In the genomic region with DNA sequence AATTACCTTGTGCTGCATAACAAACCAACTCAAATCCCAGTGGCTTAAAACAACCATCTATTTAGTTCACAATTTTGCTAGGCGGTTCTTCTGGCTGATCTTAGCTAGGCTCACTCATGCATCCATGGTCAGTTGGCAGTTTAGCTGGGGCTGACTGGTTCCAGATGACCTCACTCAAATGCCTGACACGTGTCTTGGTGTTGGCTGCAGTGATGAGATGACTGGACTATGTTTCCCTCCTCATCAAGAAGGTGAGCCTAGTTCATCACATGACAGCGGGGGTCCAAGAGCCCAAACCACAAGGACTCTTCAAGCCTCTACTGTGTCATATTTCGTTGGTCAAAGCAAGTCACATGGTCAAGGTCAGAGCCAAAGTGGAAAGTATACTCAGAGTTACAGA, we compare ENCODE assay signal across 14 cellular contexts. TPM values are rescaled to one million over a fixed set of nuclear protein-coding genes. Genes with fewer than 3 reads are reported as not detected.
DNase-seq lines count a peak whose midpoint lies in the region; ATAC-seq, FAIRE-seq and TF ChIP-seq lines count a peak whose summit lies in the region.
"Had no signal": no experiment of that assay in that cellular context is flagged by ENCODE, and none has a peak within 500 bp of the region (broad histone marks: within the 10 kb centered on the region; RNA-seq: fewer than 3 reads in every experiment).

No MANE protein-coding gene starts in this region.

- H3K18ac ChIP-seq in IMR-90 (ENCODE audit: low read depth, low read length), result no peak overlapping the region

- H3K4me2 ChIP-seq in IMR-90 (ENCODE audit: low read depth, low read length), result no peak overlapping the region

- no peak overlapping the region for H3K23ac ChIP-seq in IMR-90 (ENCODE audit: low read depth, low read length)

- no peak overlapping the region for H2AK5ac ChIP-seq in IMR-90 (ENCODE audit: low read depth, low read length)

- FAIRE-seq in frontal cortex (lab: Jason Lieb, UNC), result no peak

- ATAC-seq in GM21825 (IDR thresholded peaks at IDR 0.05; ENCODE audit: unreplicated experiment), result peak; percentile 71
- ATAC-seq in IMR-90 (ENCODE audit: low read depth), result no peak
- ATAC-seq: effector memory CD8-positive, alpha-beta T cell had no signal

- no peaks in the 10 kb centered on the region for H3K9me1 ChIP-seq in IMR-90 (ENCODE audit: insufficient read depth, low read length)

- no peaks in the 10 kb centered on the region for H3K36me3 ChIP-seq in IMR-90 (ENCODE audit: control insufficient read depth, insufficient read depth, low read length)
- H3K36me3 ChIP-seq: adrenal gland, BE2C, upper lobe of left lung had no signal

- no peak overlapping the region for H3K14ac ChIP-seq in IMR-90 (replicated peaks; ENCODE audit: low read depth, low read length)

- H2BK15ac ChIP-seq in IMR-90 (ENCODE audit: low read depth, low read length), result no peak overlapping the region

- H2BK20ac ChIP-seq in IMR-90 (ENCODE audit: low read depth, low read length), result no peak overlapping the region

- H3K4me3 ChIP-seq in IMR-90 (ENCODE audit: insufficient read depth, low read depth, low read length) (no peak overlapping the region), fibroblast of mammary gland (ENCODE audit: control insufficient read depth, low read depth, low read length) (no peak overlapping the region)
- H3K4me3 ChIP-seq: adrenal gland, upper lobe of left lung had no signal

- no peak overlapping the region for H2AK9ac ChIP-seq in IMR-90 (replicated peaks; ENCODE audit: low read depth, low read length, poor library complexity)

- H3K4me1 ChIP-seq in IMR-90 (ENCODE audit: control insufficient read depth, insufficient read depth, low read length), result peaks cover 3% of the 10 kb centered on the region; the same call in 1 of the 2 replicates
- H3K4me1 ChIP-seq: BE2C, upper lobe of left lung had no signal

- dilution Hi-C loops in IMR-90 (cut with HindIII; ENCODE audit: low sequenced_read_pairs, unreplicated experiment), result no loop called here

- no peak overlapping the region for H3K56ac ChIP-seq in IMR-90 (ENCODE audit: extremely low read depth, insufficient read depth, low read length)

- no peaks in the 10 kb centered on the region for H4K20me1 ChIP-seq in IMR-90 (ENCODE audit: insufficient read depth, low read length)

- H3K4ac ChIP-seq in IMR-90 (ENCODE audit: low read depth, low read length), result no peak overlapping the region

- intact Hi-C loops in IMR-90 (cut with micrococcal nuclease), result no loop called here

- no peak overlapping the region for H2BK5ac ChIP-seq in IMR-90 (ENCODE audit: low read depth, low read length, poor library complexity, severe bottlenecking)

- no peak for TF ChIP-seq POLR2A in IMR-90 (IDR thresholded peaks at IDR 0.05; ENCODE audit: low read depth, low read length)

- no peak overlapping the region for H3K27ac ChIP-seq in IMR-90 (ENCODE audit: insufficient read depth, low read length)
- H3K27ac ChIP-seq: adrenal gland, upper lobe of left lung had no signal

- H2BK120ac ChIP-seq in IMR-90 (ENCODE audit: low read depth, low read length), result no peak overlapping the region

- DNase-seq in EL (peak; percentile 31), IMR-90 (peak; percentile 45), fibroblast of mammary gland (ENCODE audit: low read depth) (peak; percentile 92), GM19238 (ENCODE audit: insufficient read length, low spot score) (no peak), frontal cortex (ENCODE audit: low spot score in 2 of 2) (no peak), NCI-H524 treated with DMSO at 0.1 percent for 48 hours (lab: John Stamatoyannopoulos, UW) (no peak)
- DNase-seq in effector CD8-positive, alpha-beta T cell (lab: John Stamatoyannopoulos, UW), result no peak
- DNase-seq: activated CD8-positive, alpha-beta memory T cell treated with anti-CD3 and anti-CD28 coated beads, Interleukin-2, amount 50 U/mL, for 48 hours; BE2C; effector memory CD8-positive, alpha-beta T cell; Karpas-422; upper lobe of left lung had no signal

- H3K9me3 ChIP-seq in IMR-90 (ENCODE audit: control insufficient read depth, insufficient read depth, low read length), result no peaks in the 10 kb centered on the region
- H3K9me3 ChIP-seq: adrenal gland, BE2C, upper lobe of left lung had no signal

- WGBS in IMR-90 (ENCODE audit: extremely low coverage in 2 of 2, insufficient read length in 1 of 2), 2 experiments, result 100% methylated on average over 1 of the region's 4 CpGs; no CpG with 5 or more reads in 1 of the 2 experiments

- no peak overlapping the region for H3K9ac ChIP-seq in IMR-90 (ENCODE audit: low read depth, low read length)

- POLR2A ChIA-PET in IMR-90 (lab: Charles Lee; ENCODE audit: unreplicated experiment), result no interaction called here

- TF ChIP-seq RAD21 in IMR-90 (IDR thresholded peaks at IDR 0.05; ENCODE audit: low read length), result no peak

- H4K91ac ChIP-seq in IMR-90 (ENCODE audit: insufficient read depth, low read depth, low read length), result no peak overlapping the region

- CTCF ChIA-PET in IMR-90 (lab: Yijun Ruan, JAX), result interaction anchor here (1.1 kb wide), 1 partner anchor 10 kb away, joined by 3 read pairs; no protein-coding TSS in a partner anchor

- TF ChIP-seq CTCF in IMR-90 (conservative IDR thresholded peaks at IDR 0.05; ENCODE audit: low read depth, low read length) (no peak), fibroblast of mammary gland (conservative IDR thresholded peaks at IDR 0.05; ENCODE audit: control insufficient read depth, insufficient read depth, low read depth, low read length) (no peak)

- H4K5ac ChIP-seq in IMR-90 (ENCODE audit: low read depth, low read length), result no peak overlapping the region

- BruUV-seq in IMR-90 (replicated peaks; lab: Mats Ljungman, UMichigan), result no TSS peak

- no peak overlapping the region for H2AFZ ChIP-seq in IMR-90 (replicated peaks; ENCODE audit: low read length, poor library complexity)

- no peaks in the 10 kb centered on the region for H3K27me3 ChIP-seq in IMR-90 (ENCODE audit: control insufficient read depth, insufficient read depth, low read length)
- H3K27me3 ChIP-seq: adrenal gland, BE2C, upper lobe of left lung had no signal

- no peaks in the 10 kb centered on the region for H3K79me1 ChIP-seq in IMR-90 (ENCODE audit: low read depth in 1 of 2, low read length in 2 of 2)

- no peak overlapping the region for H4K8ac ChIP-seq in IMR-90 (ENCODE audit: low read depth in 2 of 2, low read length in 2 of 2)

- in situ Hi-C loops in IMR-90 (cut with MboI; ENCODE audit: low sequenced_read_pairs), result no loop called here

TF ChIP-seq in IMR-90, 13 proteins besides CTCF, POLR2A, EP300 and RAD21:
- TF ChIP-seq, protein P1, sequence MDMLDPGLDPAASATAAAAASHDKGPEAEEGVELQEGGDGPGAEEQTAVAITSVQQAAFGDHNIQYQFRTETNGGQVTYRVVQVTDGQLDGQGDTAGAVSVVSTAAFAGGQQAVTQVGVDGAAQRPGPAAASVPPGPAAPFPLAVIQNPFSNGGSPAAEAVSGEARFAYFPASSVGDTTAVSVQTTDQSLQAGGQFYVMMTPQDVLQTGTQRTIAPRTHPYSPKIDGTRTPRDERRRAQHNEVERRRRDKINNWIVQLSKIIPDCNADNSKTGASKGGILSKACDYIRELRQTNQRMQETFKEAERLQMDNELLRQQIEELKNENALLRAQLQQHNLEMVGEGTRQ (IDR thresholded peaks at IDR 0.05; ENCODE audit: low read depth, low read length), result no peak
- no peak for TF ChIP-seq MXI1 (IDR thresholded peaks at IDR 0.05; ENCODE audit: borderline replicate concordance, low read depth, low read length)
- no peak for TF ChIP-seq CEBPB (IDR thresholded peaks at IDR 0.05; ENCODE audit: low read depth, low read length)
- TF ChIP-seq CHD1 (IDR thresholded peaks at IDR 0.05; ENCODE audit: low read depth, low read length), result no peak

RNA-seq across cellular contexts. Expression of a gene that starts 42.7 kb away (rescaled TPM):
- total RNA-seq in IMR-90 (2012; rRNA removed) (307 and 645 TPM in 2 replicates), frontal cortex (99.9 TPM)
- polyA plus RNA-seq in IMR-90 (2012; rRNA removed), result 201 and 246 TPM in 2 replicates
- polyA plus RNA-seq in IMR-90 (2012; cell fraction: cytosol; rRNA removed), result 28.9 and 70.5 TPM in 2 replicates
- 8.1 and 74.7 TPM in 2 replicates for polyA plus RNA-seq in IMR-90 (2012; cell fraction: nucleus; rRNA removed; ENCODE audit: low replicate concordance)

Comparison
In these comparisons a context has a peak if more than half of its experiments do, and no peak if none do; other contexts are left out.
1. DNase-seq: peak in EL (single experiment), IMR-90 (single experiment) and fibroblast of mammary gland (single experiment); none in GM19238 (single experiment), effector CD8-positive, alpha-beta T cell (single experiment), frontal cortex (0 of 2) and NCI-H524 treated with DMSO at 0.1 percent for 48 hours (single experiment).